ENCODE assay signal across 1 cellular context in the genomic region with DNA sequence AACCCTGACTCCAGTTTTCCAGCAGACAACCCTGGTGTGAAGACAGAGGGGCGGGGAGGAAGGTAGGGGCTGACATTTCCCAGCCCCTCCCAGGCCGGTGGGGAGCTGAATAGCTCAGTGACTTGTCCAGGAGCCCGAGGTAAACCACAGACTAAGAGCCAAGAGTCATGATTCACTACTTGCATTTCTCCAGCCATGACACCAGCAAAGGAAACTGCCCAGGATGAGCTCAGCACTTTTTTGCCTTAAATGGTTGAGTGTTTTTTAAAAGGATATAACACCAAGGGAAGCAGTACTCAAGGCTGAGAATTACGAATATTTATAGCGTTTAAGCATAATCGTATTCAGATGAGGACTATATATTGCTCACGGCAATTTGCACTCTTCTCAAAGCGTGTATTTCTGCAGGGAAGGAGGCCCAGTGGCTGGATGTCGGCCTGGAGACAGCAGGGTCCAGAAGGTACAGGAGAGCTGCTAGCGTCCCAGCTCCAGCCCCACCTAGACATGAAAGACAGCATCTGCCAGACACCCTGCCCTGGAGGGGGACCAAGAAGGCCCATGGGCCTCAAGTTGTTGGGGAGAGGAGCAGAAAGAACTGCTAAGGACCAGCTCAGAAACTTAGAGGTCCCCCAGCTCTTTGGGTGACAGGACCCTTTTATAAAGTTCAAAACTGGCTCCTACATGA.
TF ChIP-seq lines count a peak whose summit lies in the region.

No MANE protein-coding gene starts in this region.

TF ChIP-seq in H1, 55 proteins besides CTCF, POLR2A, EP300 and RAD21 (continued from another document):
- TF ChIP-seq, protein P1, sequence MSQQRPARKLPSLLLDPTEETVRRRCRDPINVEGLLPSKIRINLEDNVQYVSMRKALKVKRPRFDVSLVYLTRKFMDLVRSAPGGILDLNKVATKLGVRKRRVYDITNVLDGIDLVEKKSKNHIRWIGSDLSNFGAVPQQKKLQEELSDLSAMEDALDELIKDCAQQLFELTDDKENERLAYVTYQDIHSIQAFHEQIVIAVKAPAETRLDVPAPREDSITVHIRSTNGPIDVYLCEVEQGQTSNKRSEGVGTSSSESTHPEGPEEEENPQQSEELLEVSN (IDR thresholded peaks at IDR 0.05) = no peak
